In genomic region chr4:107740381-107740780, GRCh38 we compare ENCODE assay signal across 11 cellular contexts. TPM values are rescaled to one million over a fixed set of nuclear protein-coding genes. Genes with fewer than 3 reads are reported as not detected.
DNase-seq lines count a peak whose midpoint lies in the region; TF ChIP-seq lines count a peak whose summit lies in the region.
"Had no signal": no experiment of that assay in that cellular context is flagged by ENCODE, and none has a peak within 500 bp of the region (broad histone marks: within the 10 kb centered on the region; RNA-seq: fewer than 3 reads in every experiment).

No MANE protein-coding gene starts in this region.

- H3K36me3 ChIP-seq in mesodermal cell (ENCODE audit: control insufficient read depth, insufficient read depth, low read length) (no peaks in the 10 kb centered on the region), PC-9 (ENCODE audit: low read depth) (no peaks in the 10 kb centered on the region)
- H3K36me3 ChIP-seq: thyroid gland had no signal

- no peak overlapping the region for H3K4me3 Mint-ChIP-seq in H9
- H3K4me3 Mint-ChIP-seq: activated naive CD8-positive, alpha-beta T cell treated with anti-CD3 and anti-CD28 coated beads, Interleukin-2, amount 50 U/mL, for 24 hours had no signal

- CTCF ChIA-PET in PC-9 (lab: Charles Lee), result interaction anchor here (0.6 to 0.7 kb wide), 2 partner anchors 69 to 128 kb away, joined by 3 to 11 read pairs; no protein-coding TSS in a partner anchor

- no peaks in the 10 kb centered on the region for H3K23me2 ChIP-seq in H9 (ENCODE audit: insufficient read length, low read depth, low read length, poor library complexity, severe bottlenecking)

- H3K79me2 ChIP-seq in H9 (ENCODE audit: insufficient read depth, low read length) (no peaks in the 10 kb centered on the region), PC-9 (ENCODE audit: low read depth) (no peaks in the 10 kb centered on the region)

- H3K9me2 ChIP-seq in PC-9 (ENCODE audit: insufficient read depth), result no peaks in the 10 kb centered on the region

- no peaks in the 10 kb centered on the region for H3K79me1 ChIP-seq in H9 (ENCODE audit: insufficient read depth, low read depth, low read length, poor library complexity, severe bottlenecking)

- H2BK20ac ChIP-seq in H9 (ENCODE audit: low read depth, low read length, poor library complexity, severe bottlenecking), result no peak overlapping the region

- BruUV-seq in PC-9 (replicated peaks; lab: Mats Ljungman, UMichigan), result no TSS peak

- TF ChIP-seq CTCF in 22Rv1 (IDR thresholded peaks at IDR 0.05), result peak; percentile 40
- peak; percentile 57 for TF ChIP-seq CTCF in H9 (conservative IDR thresholded peaks at IDR 0.05)
- peak; percentile 25 for TF ChIP-seq CTCF in astrocyte of the cerebellum (IDR thresholded peaks at IDR 0.05; ENCODE audit: low read depth, low read length, missing control alignments)
- TF ChIP-seq CTCF in PC-9 (conservative IDR thresholded peaks at IDR 0.05), result no peak

- H3K4me2 ChIP-seq in H9 (ENCODE audit: insufficient read depth, insufficient read length, low read length) (no peak overlapping the region), PC-9 (no peak overlapping the region)

- H3K4ac ChIP-seq in H9 (ENCODE audit: low read depth, low read length), result no peak overlapping the region

- no peak overlapping the region for H3K9ac ChIP-seq in H9 (ENCODE audit: extremely low read depth, insufficient read length, low read length)

- H3K27me3 Mint-ChIP-seq in H9 (ENCODE audit: low read depth), result peaks cover 14% of the 10 kb centered on the region
- H3K27me3 Mint-ChIP-seq: activated naive CD8-positive, alpha-beta T cell treated with anti-CD3 and anti-CD28 coated beads, Interleukin-2, amount 50 U/mL, for 24 hours had no signal

- peaks cover 0 to 14% (median 2%) of the 10 kb centered on the region in 3 experiments; a peak in 4 of 7 replicates for H3K36me3 Mint-ChIP-seq in H9 (ENCODE audit: insufficient read depth in 1 of 3, low read depth in 3 of 3)

- H3T11ph ChIP-seq in H9 (ENCODE audit: low read length), result no peak overlapping the region

- POLR2A ChIA-PET in PC-9 (lab: Charles Lee; ENCODE audit: unreplicated experiment), result no interaction called here

- H2AFZ ChIP-seq in H9 (ENCODE audit: low read length), result no peak overlapping the region
- H2AFZ ChIP-seq in PC-9, result no peak overlapping the region

- peak overlapping the region; percentile 86; the same call in 1 of the 2 replicates for H2BK15ac ChIP-seq in H9 (ENCODE audit: low read depth, low read length)

- no CpG with 5 or more reads among the region's 3 CpGs for WGBS in H9 (ENCODE audit: extremely low coverage, insufficient read length, low lambda C conversion rate)
- 58 to 77% methylated on average over 2 to 3 of the region's 3 CpGs for WGBS in mesodermal cell (ENCODE audit: insufficient coverage in 2 of 2), 2 experiments

- peaks cover 5 to 11% of the 10 kb centered on the region in 2 experiments; a peak in 4 of 5 replicates for H3K9me3 Mint-ChIP-seq in H9
- H3K9me3 Mint-ChIP-seq: activated naive CD8-positive, alpha-beta T cell treated with anti-CD3 and anti-CD28 coated beads, Interleukin-2, amount 50 U/mL, for 24 hours had no signal

- H3K14ac ChIP-seq in H9 (ENCODE audit: insufficient read depth, low read length), result no peak overlapping the region

- no peak overlapping the region for H4K91ac ChIP-seq in H9 (ENCODE audit: insufficient read length, low read depth, low read length)

- no peak overlapping the region for H3K18ac ChIP-seq in H9 (ENCODE audit: insufficient read length, low read depth, low read length)

- no peak overlapping the region for H3K23ac ChIP-seq in H9 (ENCODE audit: insufficient read length, low read depth, low read length)

- H3K27ac ChIP-seq in 22Rv1 (no peak overlapping the region), H9 (ENCODE audit: insufficient read length, low read depth, low read length) (no peak overlapping the region), mesodermal cell (ENCODE audit: low read depth, low read length, severe bottlenecking) (peak overlapping the region; percentile 60), PC-9 (no peak overlapping the region)

- in situ Hi-C loops in astrocyte of the cerebellum (cut with HindIII; ENCODE audit: low sequenced_read_pairs), result no loop called here

- no peaks in the 10 kb centered on the region for H4K20me1 ChIP-seq in H9 (ENCODE audit: control insufficient read depth, insufficient read depth, insufficient read length)
- no peaks in the 10 kb centered on the region for H4K20me1 ChIP-seq in PC-9 (ENCODE audit: insufficient read depth)

- H3K27me3 ChIP-seq in H9 (ENCODE audit: insufficient read depth, low read length) (no peaks in the 10 kb centered on the region; the same call in 1 of the 2 replicates), PC-9 (ENCODE audit: insufficient read depth, low read depth) (no peaks in the 10 kb centered on the region)
- H3K27me3 ChIP-seq: thyroid gland had no signal

- peaks cover 4% of the 10 kb centered on the region; the same call in 1 of the 2 replicates for H3K4me1 ChIP-seq in H9 (ENCODE audit: insufficient read depth, low read length)
- no peaks in the 10 kb centered on the region for H3K4me1 ChIP-seq in mesodermal cell (ENCODE audit: control insufficient read depth, insufficient read depth, low read length, poor library complexity, severe bottlenecking)
- peaks cover 6% of the 10 kb centered on the region; the same call in 1 of the 2 replicates for H3K4me1 ChIP-seq in PC-9 (replicated peaks; ENCODE audit: insufficient read depth)

- no peak overlapping the region for H2BK12ac ChIP-seq in H9 (ENCODE audit: insufficient read length, low read depth, low read length)

- peaks cover 7 to 9% of the 10 kb centered on the region in 2 experiments for H3K4me1 Mint-ChIP-seq in H9
- H3K4me1 Mint-ChIP-seq: activated naive CD8-positive, alpha-beta T cell treated with anti-CD3 and anti-CD28 coated beads, Interleukin-2, amount 50 U/mL, for 24 hours had no signal

- peak overlapping the region; percentile 5 for H2AK5ac ChIP-seq in H9 (ENCODE audit: insufficient read length, low read length)

- no peak overlapping the region for H3K56ac ChIP-seq in H9 (ENCODE audit: insufficient read length, low read depth, low read length)

- no peak overlapping the region for H2BK120ac ChIP-seq in H9 (ENCODE audit: low read depth, low read length, poor library complexity, severe bottlenecking)

- no peak overlapping the region for H2BK5ac ChIP-seq in H9 (ENCODE audit: insufficient read length, low read length)

- intact Hi-C loops in PC-9 (cut with micrococcal nuclease; ENCODE audit: unreplicated experiment), result no loop called here

- H3K4me3 ChIP-seq in astrocyte of the cerebellum (ENCODE audit: low read depth, low read length) (no peak overlapping the region), mesodermal cell (ENCODE audit: extremely low read depth, insufficient read depth, low read length, poor library complexity, severe bottlenecking) (no peak overlapping the region), PC-9 (no peak overlapping the region)
- H3K4me3 ChIP-seq: thyroid gland had no signal

- no peak overlapping the region for H4K5ac ChIP-seq in H9 (ENCODE audit: insufficient read length, low read depth, low read length)

- DNase-seq in H9, result no peak
- no peak for DNase-seq in astrocyte of the cerebellum (ENCODE audit: low read depth)
- DNase-seq in NCI-H2196 treated with DMSO at 0.1 percent for 48 hours (lab: John Stamatoyannopoulos, UW; ENCODE audit: unreplicated experiment), result no peak
- no peak for DNase-seq in PC-9
- DNase-seq in DMS53 treated with DMSO at 0.1 percent for 48 hours (lab: John Stamatoyannopoulos, UW; ENCODE audit: unreplicated experiment), result no peak
- no peak for DNase-seq in AG08396 (ENCODE audit: low spot score)
- DNase-seq: activated CD4-positive, CD25-positive, alpha-beta regulatory T cell; activated naive CD8-positive, alpha-beta T cell treated with anti-CD3 and anti-CD28 coated beads, Interleukin-2, amount 50 U/mL, for 24 hours; thyroid gland had no signal

- H3K27ac Mint-ChIP-seq in H9, result no peak overlapping the region
- H3K27ac Mint-ChIP-seq: activated naive CD8-positive, alpha-beta T cell treated with anti-CD3 and anti-CD28 coated beads, Interleukin-2, amount 50 U/mL, for 24 hours had no signal

- no peaks in the 10 kb centered on the region for H3F3A ChIP-seq in PC-9 (ENCODE audit: insufficient read depth, low read depth)

- no peak overlapping the region for H4K8ac ChIP-seq in H9 (replicated peaks; ENCODE audit: insufficient read length, low read depth, low read length)

- H3K9me3 ChIP-seq in H9 (ENCODE audit: control insufficient read depth, low read depth, low read length) (no peaks in the 10 kb centered on the region), mesodermal cell (ENCODE audit: control insufficient read depth, low read length) (no peaks in the 10 kb centered on the region), PC-9 (ENCODE audit: insufficient read depth, low read depth) (no peaks in the 10 kb centered on the region)
- H3K9me3 ChIP-seq: thyroid gland had no signal

RNA-seq across cellular contexts. Expression of gene PAPSS1, which starts 20.3 kb away (rescaled TPM):
- total RNA-seq in H9 (2021) (83.6 and 86.3 TPM in 2 replicates), PC-9 (2021) (18.8 and 26.8 TPM in 2 replicates)
- polyA plus RNA-seq in mesodermal cell (2013, experiment 1 of 2), result 187 TPM
- polyA plus RNA-seq in mesodermal cell (2013, experiment 2 of 2), result 177 TPM
